Comparison of ENCODE assay signal across 18 cellular contexts in the genomic region with DNA sequence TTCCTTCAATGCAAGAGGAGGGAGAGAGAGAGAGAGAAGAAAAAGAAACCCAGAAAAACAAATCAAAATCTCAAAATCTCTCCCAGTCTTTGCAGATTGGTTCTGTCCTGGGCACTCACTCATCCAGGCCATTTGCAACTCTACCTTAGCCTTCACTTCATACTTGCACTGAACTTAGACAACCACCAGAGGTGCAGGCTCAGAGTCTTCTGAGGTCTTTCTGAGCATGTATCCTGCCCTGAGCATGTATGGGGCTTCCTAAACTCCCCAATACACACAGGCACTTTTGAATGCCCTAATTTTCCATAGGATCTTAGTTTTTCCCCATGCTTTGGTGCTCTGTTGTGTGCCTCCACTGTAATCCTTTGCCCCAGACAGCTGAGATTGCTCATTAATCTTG. TPM values are rescaled to one million over a fixed set of nuclear protein-coding genes. Genes with fewer than 3 reads are reported as not detected.
DNase-seq lines count a peak whose midpoint lies in the region; TF ChIP-seq lines count a peak whose summit lies in the region.
"Had no signal": no experiment of that assay in that cellular context is flagged by ENCODE, and none has a peak within 500 bp of the region (broad histone marks: within the 10 kb centered on the region; RNA-seq: fewer than 3 reads in every experiment).

No MANE protein-coding gene starts in this region.

- no peak overlapping the region for H3K4me2 ChIP-seq in mammary epithelial cell (ENCODE audit: insufficient read depth, low read depth, low read length)
- H3K4me2 ChIP-seq in Loucy (ENCODE audit: low read depth, low read length, poor library complexity, severe bottlenecking): no peak overlapping the region
- H3K4me2 ChIP-seq in mesendoderm (ENCODE audit: low read length): no peak overlapping the region
- H3K4me2 ChIP-seq: BLaER1 treated with 17β-estradiol and CSF1 and Interleukin-3, amounts not matched to agents 10 nM and 100 nM had no signal

- in situ Hi-C loops in mammary epithelial cell (cut with MboI; ENCODE audit: low sequenced_read_pairs in 2 of 2) (no loop called here), KBM-7 (cut with MboI; ENCODE audit: low pct_unique_long_range_greater_than_20kb, low sequenced_read_pairs) (no loop called here)

- H3K9me3 ChIP-seq in mammary epithelial cell (replicated peaks; ENCODE audit: insufficient read depth, low read length) (no peaks in the 10 kb centered on the region), Loucy (ENCODE audit: insufficient read depth, low read depth, low read length) (peaks cover 5% of the 10 kb centered on the region; the same call in 1 of the 2 replicates)

- no peaks in the 10 kb centered on the region for H3K9me3 Mint-ChIP-seq in MCF 10A (ENCODE audit: unreplicated experiment)

- dilution Hi-C loops in mammary epithelial cell (cut with HindIII; ENCODE audit: low sequenced_read_pairs): no loop called here

- no peaks in the 10 kb centered on the region for H3K9me2 ChIP-seq in Loucy (replicated peaks; ENCODE audit: low read depth, low read length)

- no peaks in the 10 kb centered on the region for H3K36me3 Mint-ChIP-seq in MCF 10A (ENCODE audit: insufficient read depth, unreplicated experiment)

- H3K56ac ChIP-seq in mesendoderm (ENCODE audit: low read length): no peak overlapping the region

- H2AFZ ChIP-seq in mammary epithelial cell (ENCODE audit: low read depth, low read length): no peak overlapping the region
- no peak overlapping the region for H2AFZ ChIP-seq in Loucy (ENCODE audit: low read length)

- no peak overlapping the region for H3K4me3 Mint-ChIP-seq in MCF 10A (ENCODE audit: unreplicated experiment)

- POLR2A ChIA-PET in MCF 10A (lab: Yijun Ruan, JAX): no interaction called here

- BruUV-seq in MCF 10A (replicated peaks; lab: Mats Ljungman, UMichigan) (no TSS peak), mammary epithelial cell (replicated peaks; lab: Mats Ljungman, UMichigan) (no TSS peak)

- H3K27ac ChIP-seq in mammary epithelial cell (ENCODE audit: insufficient read depth, low read depth, low read length) (no peak overlapping the region), mesendoderm (ENCODE audit: low read depth, low read length) (no peak overlapping the region)
- H3K27ac ChIP-seq: 22Rv1; BLaER1 treated with 17β-estradiol and CSF1 and Interleukin-3, amounts not matched to agents 10 nM and 100 nM; SK-N-MC had no signal

- intact Hi-C loops in MCF 10A (cut with micrococcal nuclease): no loop called here
- intact Hi-C loops in mammary epithelial cell (cut with micrococcal nuclease): no loop called here

- H4K20me1 ChIP-seq in mammary epithelial cell (ENCODE audit: insufficient read depth, low read length) (no peaks in the 10 kb centered on the region), Loucy (ENCODE audit: insufficient read depth, low read length, poor library complexity, severe bottlenecking) (no peaks in the 10 kb centered on the region)
- H4K20me1 ChIP-seq: BLaER1 treated with 17β-estradiol and CSF1 and Interleukin-3, amounts not matched to agents 10 nM and 100 nM had no signal

- H3K36me3 ChIP-seq in mammary epithelial cell (ENCODE audit: insufficient read depth, low read length) (no peaks in the 10 kb centered on the region), Loucy (ENCODE audit: insufficient read depth, low read length) (no peaks in the 10 kb centered on the region), mesendoderm (ENCODE audit: control insufficient read depth, insufficient read depth, low read length) (no peaks in the 10 kb centered on the region)
- H3K36me3 ChIP-seq: BLaER1 treated with 17β-estradiol and CSF1 and Interleukin-3, amounts not matched to agents 10 nM and 100 nM had no signal

- no peak overlapping the region for H2BK5ac ChIP-seq in mesendoderm (ENCODE audit: low read length)

- no peak overlapping the region for H3K23ac ChIP-seq in mesendoderm (ENCODE audit: low read length)

- H3K4me1 ChIP-seq in mammary epithelial cell (ENCODE audit: insufficient read depth, low read length) (no peaks in the 10 kb centered on the region), Loucy (ENCODE audit: insufficient read depth, low read length, poor library complexity, severe bottlenecking) (no peaks in the 10 kb centered on the region), mesendoderm (ENCODE audit: control insufficient read depth, low read depth, low read length) (no peaks in the 10 kb centered on the region)

- H3K79me2 ChIP-seq in mammary epithelial cell (ENCODE audit: insufficient read depth, low read length) (no peaks in the 10 kb centered on the region), Loucy (ENCODE audit: insufficient read depth, low read length) (no peaks in the 10 kb centered on the region), mesendoderm (ENCODE audit: control insufficient read depth, insufficient read depth, low read length) (no peaks in the 10 kb centered on the region)

- no peak overlapping the region for H3K9ac ChIP-seq in mammary epithelial cell (ENCODE audit: insufficient read depth, low read length)
- H3K9ac ChIP-seq in Loucy (ENCODE audit: low read depth, low read length, poor library complexity, severe bottlenecking): no peak overlapping the region
- H3K9ac ChIP-seq in mesendoderm (ENCODE audit: low read length): no peak overlapping the region
- H3K9ac ChIP-seq: BLaER1 treated with 17β-estradiol and CSF1 and Interleukin-3, amounts not matched to agents 10 nM and 100 nM had no signal

- H2BK120ac ChIP-seq in mesendoderm (ENCODE audit: low read depth, low read length): no peak overlapping the region

- TF ChIP-seq CTCF in MCF 10A (IDR thresholded peaks at IDR 0.05; ENCODE audit: unreplicated experiment) (peak; percentile 7), mammary epithelial cell (conservative IDR thresholded peaks at IDR 0.05 in 1 of 2, IDR thresholded peaks at IDR 0.05 in 1 of 2; ENCODE audit: extremely low read depth in 1 of 2, insufficient read depth in 1 of 2, low read depth in 1 of 2, low read length in 2 of 2) (no peak), Loucy (conservative IDR thresholded peaks at IDR 0.05; ENCODE audit: low read length) (peak; percentile 32), epithelial cell of proximal tubule (conservative IDR thresholded peaks at IDR 0.05; ENCODE audit: low read depth, low read length) (peak; percentile 32)

- no peak overlapping the region for H4K5ac ChIP-seq in mesendoderm (ENCODE audit: low read length)

- no peak overlapping the region for H3K18ac ChIP-seq in mesendoderm (ENCODE audit: low read length)

- H4K8ac ChIP-seq in mesendoderm (ENCODE audit: low read depth, low read length): no peak overlapping the region

- DNase-seq in MCF 10A (ENCODE audit: unreplicated experiment) (no peak), mammary epithelial cell (no peak), epithelial cell of proximal tubule (ENCODE audit: low read depth) (no peak), mesendoderm (peak; percentile 39), KBM-7 (no peak)
- DNase-seq in stimulated activated naive CD4-positive, alpha-beta T cell treated with Interleukin-2 at 50 U/mL for 16 hours (lab: John Stamatoyannopoulos, UW): no peak
- no peak for DNase-seq in activated effector memory CD4-positive, alpha-beta T cell treated with anti-CD3 and anti-CD28 coated beads, Interleukin-2, amount 50 U/mL, for 16 hours
- DNase-seq: DMS153, NCI-H1048, NCI-H1694, NCI-H2107, NCI-H69 had no signal

- no peaks in the 10 kb centered on the region for H3K79me1 ChIP-seq in mesendoderm (ENCODE audit: low read length)

- H3K27me3 Mint-ChIP-seq in MCF 10A (ENCODE audit: insufficient read depth, unreplicated experiment): no peaks in the 10 kb centered on the region

- H3K4me3 ChIP-seq in mammary epithelial cell (replicated peaks in 1 of 3; ENCODE audit: insufficient read depth in 1 of 3, low read depth in 2 of 3, low read length in 3 of 3) (no peak overlapping the region), Loucy (ENCODE audit: low read length, poor library complexity, severe bottlenecking) (no peak overlapping the region), epithelial cell of proximal tubule (ENCODE audit: low read depth, low read length) (no peak overlapping the region), mesendoderm (ENCODE audit: low read length) (no peak overlapping the region)
- H3K4me3 ChIP-seq: BLaER1 treated with 17β-estradiol and CSF1 and Interleukin-3, amounts not matched to agents 10 nM and 100 nM; SK-N-MC had no signal

- no peak overlapping the region for H2AK5ac ChIP-seq in mesendoderm (ENCODE audit: low read length)

- H3K27me3 ChIP-seq in mammary epithelial cell (ENCODE audit: insufficient read depth, low read length) (no peaks in the 10 kb centered on the region), Loucy (ENCODE audit: insufficient read depth, low read length, poor library complexity, severe bottlenecking) (no peaks in the 10 kb centered on the region), mesendoderm (ENCODE audit: insufficient read depth, low read length, poor library complexity) (no peaks in the 10 kb centered on the region)
- H3K27me3 ChIP-seq: BLaER1 treated with 17β-estradiol and CSF1 and Interleukin-3, amounts not matched to agents 10 nM and 100 nM had no signal

- H3K4me1 Mint-ChIP-seq in MCF 10A (ENCODE audit: insufficient read depth, unreplicated experiment): no peaks in the 10 kb centered on the region

- no peak overlapping the region for H3K27ac Mint-ChIP-seq in MCF 10A (ENCODE audit: low read depth, unreplicated experiment)

- H3F3A ChIP-seq in Loucy (ENCODE audit: low read depth): no peaks in the 10 kb centered on the region

- H3K4ac ChIP-seq in mesendoderm (ENCODE audit: low read depth, low read length): no peak overlapping the region

- no peak overlapping the region for H2BK15ac ChIP-seq in mesendoderm (replicated peaks; ENCODE audit: low read depth)

- CTCF ChIA-PET in MCF 10A (lab: Yijun Ruan, JAX): interaction anchor here (0.6 kb wide), 1 partner anchor 1476 kb away, joined by 3 read pairs; no protein-coding TSS in a partner anchor
- CTCF ChIA-PET in mammary epithelial cell (lab: Charles Lee; ENCODE audit: low non-redundant PET): no interaction called here

RNA-seq across cellular contexts. Expression of a gene that starts 2.9 kb away (rescaled TPM):
- total RNA-seq in MCF 10A (2022) (0.16 TPM in 1 of 2 replicates, not detected in the other), mammary epithelial cell (10 to 100 TPM in 1 of 2 donors, 1 to 10 TPM in 1; 5.3 to 21.5 TPM), epithelial cell of proximal tubule (2.6 and 5.8 TPM in 2 replicates)
- 0.26 TPM for polyA plus RNA-seq in mammary epithelial cell
- polyA minus RNA-seq in mammary epithelial cell: not detected
- polyA plus RNA-seq in mesendoderm (2013, experiment 1 of 2): not detected
- not detected for polyA plus RNA-seq in mesendoderm (2013, experiment 2 of 2)
- total RNA-seq: H1 had no signal
- polyA plus RNA-seq: H1 had no signal

RNA-seq across cellular contexts. Expression of a gene that starts 16.7 kb away (rescaled TPM):
- total RNA-seq in MCF 10A (2022) (21.2 and 28.7 TPM in 2 replicates), mammary epithelial cell (10 to 100 TPM in 1 of 2 donors, 1 to 10 TPM in 1; 3.3 to 22.7 TPM), epithelial cell of proximal tubule (12.7 and 27.7 TPM in 2 replicates)
- 12.2 TPM for polyA plus RNA-seq in mammary epithelial cell
- polyA minus RNA-seq in mammary epithelial cell: 5.1 TPM
- polyA plus RNA-seq in mesendoderm (2013, experiment 1 of 2): 121 TPM
- 120 TPM for polyA plus RNA-seq in mesendoderm (2013, experiment 2 of 2)

RNA-seq across cellular contexts. Expression of a gene that starts 28.9 kb away (rescaled TPM):
- not detected in 2 replicates for total RNA-seq in MCF 10A (2022)
- under 1 TPM in 1 of 2 donors, not detected in 1; 0.33 TPM for total RNA-seq in mammary epithelial cell
- 0.07 TPM for polyA plus RNA-seq in mammary epithelial cell
- polyA minus RNA-seq in mammary epithelial cell: not detected
- not detected in 2 replicates for total RNA-seq in epithelial cell of proximal tubule
- polyA plus RNA-seq in mesendoderm (2013, experiment 1 of 2): 0.10 TPM
- polyA plus RNA-seq in mesendoderm (2013, experiment 2 of 2): 0.11 TPM
- total RNA-seq: H1, Right ventricle myocardium inferior had no signal

RNA-seq across cellular contexts. Expression of a gene that starts 49.0 kb away (rescaled TPM):
- total RNA-seq in MCF 10A (2022) (0.22 and 0.35 TPM in 2 replicates), mammary epithelial cell (under 1 TPM in 1 of 2 donors, not detected in 1; 0.17 TPM), epithelial cell of proximal tubule (under 0.01 TPM in 1 of 2 replicates, not detected in the other)
- 0.01 TPM for polyA plus RNA-seq in mammary epithelial cell
- not detected for polyA minus RNA-seq in mammary epithelial cell
- polyA plus RNA-seq in mesendoderm (2013, experiment 1 of 2): 0.11 TPM
- 0.14 TPM for polyA plus RNA-seq in mesendoderm (2013, experiment 2 of 2)
- total RNA-seq: H1, Right ventricle myocardium inferior had no signal

Comparison
In these comparisons a context has a peak if more than half of its experiments do, and no peak if none do; other contexts are left out.
1. CTCF ChIP-seq: peak in MCF 10A (single experiment), Loucy (single experiment) and epithelial cell of proximal tubule (single experiment); none in mammary epithelial cell (0 of 2).